8 cellular contexts compared by ENCODE assay signal in the genomic region with DNA sequence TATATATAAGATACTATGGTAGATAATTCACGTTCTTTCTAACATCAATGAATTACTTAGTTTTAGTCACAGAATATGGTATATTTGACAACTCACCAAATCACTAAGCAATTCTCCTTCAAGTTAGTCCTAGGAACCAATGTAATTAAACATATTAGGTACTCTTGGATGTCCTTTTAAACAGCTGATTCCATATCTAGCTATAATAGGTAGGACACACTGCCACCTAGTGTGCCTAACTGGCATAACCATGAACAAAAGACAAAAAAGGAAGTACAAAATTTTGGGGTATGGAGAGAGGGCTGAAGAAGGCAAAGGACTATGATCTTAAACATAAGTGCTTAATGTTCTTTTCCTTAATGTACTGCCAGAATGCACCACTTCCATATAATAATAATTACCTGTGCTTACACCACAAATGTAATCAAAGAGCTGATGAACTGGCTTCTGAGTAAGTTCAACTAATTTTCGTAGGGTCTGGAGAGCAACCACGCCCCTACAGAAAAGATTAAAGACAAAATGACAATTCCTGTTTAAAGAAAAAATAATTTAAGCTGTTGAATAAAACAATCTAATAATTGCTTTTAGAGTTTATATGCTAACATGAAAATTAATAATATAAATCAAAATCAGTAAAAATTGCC. TPM values are rescaled to one million over a fixed set of nuclear protein-coding genes. Genes with fewer than 3 reads are reported as not detected.
DNase-seq lines count a peak whose midpoint lies in the region; ATAC-seq and TF ChIP-seq lines count a peak whose summit lies in the region.

No MANE protein-coding gene starts in this region.

- H3K4me1 Mint-ChIP-seq in activated CD8-positive, alpha-beta T cell treated with anti-CD3 and anti-CD28 coated beads for 36 hours (ENCODE audit: low read depth), result no peaks in the 10 kb centered on the region

- no peaks in the 10 kb centered on the region for H3K27me3 ChIP-seq in parathyroid adenoma (ENCODE audit: control insufficient read depth, insufficient read depth, low read length)

- intact Hi-C loops in activated CD8-positive, alpha-beta T cell treated with anti-CD3 and anti-CD28 coated beads for 36 hours (cut with micrococcal nuclease), result loop anchor here (1.0 kb wide), 1 partner anchor 316 kb away; no protein-coding TSS in a partner anchor

- POLR2A ChIA-PET in activated CD8-positive, alpha-beta T cell treated with anti-CD3 and anti-CD28 coated beads for 36 hours (lab: Charles Lee), result no interaction called here

- peak overlapping the region; percentile 2 for H2AFZ ChIP-seq in parathyroid adenoma

- peak; percentile 73 for DNase-seq in CD1c-positive myeloid dendritic cell (ENCODE audit: extremely low spot score)
- DNase-seq in NCI-H69 (lab: John Stamatoyannopoulos, UW), result peak; percentile 79
- DNase-seq in activated CD8-positive, alpha-beta T cell treated with anti-CD3 and anti-CD28 coated beads for 36 hours, result peak; percentile 69
- peak; percentile 74 for DNase-seq in fibroblast of the aortic adventitia (ENCODE audit: low read depth)

- CTCF ChIA-PET in activated CD8-positive, alpha-beta T cell treated with anti-CD3 and anti-CD28 coated beads for 36 hours (lab: Charles Lee), result interaction anchor here (0.6 to 3.5 kb wide), 39 partner anchors 10 to 351 kb away, joined by 3 to 26 read pairs (median 4); a partner anchor contains a TSS

- H3K27ac ChIP-seq in parathyroid adenoma, result no peak overlapping the region

- no peaks in the 10 kb centered on the region for H3K27me3 Mint-ChIP-seq in activated CD8-positive, alpha-beta T cell treated with anti-CD3 and anti-CD28 coated beads for 36 hours

- peaks cover 8% of the 10 kb centered on the region for H3K79me2 ChIP-seq in parathyroid adenoma

- H3K9me3 ChIP-seq in parathyroid adenoma (ENCODE audit: control insufficient read depth, low read length), result no peaks in the 10 kb centered on the region

- no peaks in the 10 kb centered on the region for H3K4me1 ChIP-seq in parathyroid adenoma

- peak; percentile 90 for ATAC-seq in GM18909 (IDR thresholded peaks at IDR 0.05; ENCODE audit: poor library complexity, unreplicated experiment)
- peak; percentile 91 for ATAC-seq in HG03558 (IDR thresholded peaks at IDR 0.05; ENCODE audit: extremely low read depth, unreplicated experiment)
- ATAC-seq in activated CD8-positive, alpha-beta T cell treated with anti-CD3 and anti-CD28 coated beads for 36 hours, result peak; percentile 75
- ATAC-seq in GM18511 (IDR thresholded peaks at IDR 0.05; ENCODE audit: unreplicated experiment), result no peak

- no peak overlapping the region for H3K9ac ChIP-seq in parathyroid adenoma

- no peaks in the 10 kb centered on the region for H3K9me3 Mint-ChIP-seq in activated CD8-positive, alpha-beta T cell treated with anti-CD3 and anti-CD28 coated beads for 36 hours

- H3K27ac Mint-ChIP-seq in activated CD8-positive, alpha-beta T cell treated with anti-CD3 and anti-CD28 coated beads for 36 hours, result no peak overlapping the region

- H3K36me3 Mint-ChIP-seq in activated CD8-positive, alpha-beta T cell treated with anti-CD3 and anti-CD28 coated beads for 36 hours (ENCODE audit: low read depth), result peaks cover 4% of the 10 kb centered on the region

- no peak overlapping the region for H3K4me2 ChIP-seq in parathyroid adenoma (ENCODE audit: low read length)

- no peak overlapping the region for H3K4me3 ChIP-seq in fibroblast of the aortic adventitia (ENCODE audit: low read depth, low read length)
- H3K4me3 ChIP-seq in parathyroid adenoma (ENCODE audit: low read depth, low read length), result no peak overlapping the region

- no peaks in the 10 kb centered on the region for H3K36me3 ChIP-seq in parathyroid adenoma (ENCODE audit: control insufficient read depth, insufficient read depth, low read length)

- no peak overlapping the region for H3K4me3 Mint-ChIP-seq in activated CD8-positive, alpha-beta T cell treated with anti-CD3 and anti-CD28 coated beads for 36 hours

- peak; percentile 85 for TF ChIP-seq CTCF in activated CD8-positive, alpha-beta T cell treated with anti-CD3 and anti-CD28 coated beads for 36 hours (IDR thresholded peaks at IDR 0.05)
- TF ChIP-seq CTCF in fibroblast of the aortic adventitia (IDR thresholded peaks at IDR 0.05; ENCODE audit: insufficient read depth, low read length) (peak; percentile 84), parathyroid adenoma (IDR thresholded peaks at IDR 0.05) (peak; percentile 87)

RNA-seq across cellular contexts. Expression of a gene that starts 28.7 kb away (rescaled TPM):
- 10 to 100 TPM; 19.2 to 21.4 TPM for total RNA-seq in activated CD8-positive, alpha-beta T cell treated with anti-CD3 and anti-CD28 coated beads for 36 hours
- total RNA-seq in fibroblast of the aortic adventitia (ENCODE audit: low replicate concordance), result 37.4 and 48.1 TPM in 2 replicates

RNA-seq across cellular contexts. Expression of a gene that starts 41.0 kb away (rescaled TPM):
- total RNA-seq in activated CD8-positive, alpha-beta T cell treated with anti-CD3 and anti-CD28 coated beads for 36 hours, result 1 to 10 TPM; 3.2 to 3.8 TPM
- total RNA-seq in fibroblast of the aortic adventitia (ENCODE audit: low replicate concordance), result 2.3 and 5.4 TPM in 2 replicates
